32 cellular contexts compared by ENCODE assay signal in genomic region chr16:20263138-20263855, GRCh38.
"Had no signal": no experiment of that assay in that cellular context is flagged by ENCODE, and none has a peak within 500 bp of the region (broad histone marks: within the 10 kb centered on the region; RNA-seq: fewer than 3 reads in every experiment).

No MANE protein-coding gene starts in this region.

- H3K4me3 Mint-ChIP-seq: immature natural killer cell; mesothelial cell of epicardium; naive thymus-derived CD4-positive, alpha-beta T cell; natural killer cell treated with Interleukin-12 subunit alpha and Interleukin-12 subunit beta and Interleukin-15 and Interleukin-18, amount 100 ng/mL, for 72 hours; neural crest cell; stimulated activated naive B cell treated with anti-CD40 and anti-IgM and Interleukin-4, amounts not matched to agents 10 μg/mL and 1 μg/mL and 100 μg/mL, for 72 hours had no signal

- H3K9me3 ChIP-seq: lower lobe of right lung, pancreas, prostate gland, testis, thyroid gland, transverse colon, upper lobe of right lung had no signal

- H3K4me1 Mint-ChIP-seq: immature natural killer cell; mesothelial cell of epicardium; naive thymus-derived CD4-positive, alpha-beta T cell; neural crest cell; stimulated activated naive B cell treated with anti-CD40 and anti-IgM and Interleukin-4, amounts not matched to agents 10 μg/mL and 1 μg/mL and 100 μg/mL, for 72 hours had no signal

- ATAC-seq: left colon; left lung; lower lobe of right lung; naive thymus-derived CD4-positive, alpha-beta T cell; natural killer cell treated with Interleukin-12 subunit alpha and Interleukin-12 subunit beta and Interleukin-15 and Interleukin-18, amount 100 ng/mL, for 72 hours; pancreas; right cardiac atrium; sciatic nerve; stimulated activated naive B cell treated with anti-CD40 and anti-IgM and Interleukin-4, amounts not matched to agents 10 μg/mL and 1 μg/mL and 100 μg/mL, for 72 hours; stimulated activated naive CD8-positive, alpha-beta T cell treated with anti-CD3 and anti-CD28 coated beads, Interleukin-15, Interleukin-2, amounts not matched to agents 100 U/mL and 50 U/mL, for 24 hours; upper lobe of right lung had no signal

- H3K27ac Mint-ChIP-seq: immature natural killer cell; mesothelial cell of epicardium; naive thymus-derived CD4-positive, alpha-beta T cell; natural killer cell treated with Interleukin-12 subunit alpha and Interleukin-12 subunit beta and Interleukin-15 and Interleukin-18, amount 100 ng/mL, for 72 hours; stimulated activated naive B cell treated with anti-CD40 and anti-IgM and Interleukin-4, amounts not matched to agents 10 μg/mL and 1 μg/mL and 100 μg/mL, for 72 hours had no signal

- FAIRE-seq: urothelium cell line had no signal

- H3K27me3 ChIP-seq: pancreas, testis, thyroid gland, transverse colon, upper lobe of right lung had no signal

- H3K36me3 Mint-ChIP-seq: immature natural killer cell; mesothelial cell of epicardium; natural killer cell treated with Interleukin-12 subunit alpha and Interleukin-12 subunit beta and Interleukin-15 and Interleukin-18, amount 100 ng/mL, for 72 hours had no signal

- H3K9me3 Mint-ChIP-seq: immature natural killer cell; natural killer cell treated with Interleukin-12 subunit alpha and Interleukin-12 subunit beta and Interleukin-15 and Interleukin-18, amount 100 ng/mL, for 72 hours had no signal

- H3K27ac ChIP-seq: left lung, lower lobe of right lung, pancreas, prostate gland, skin epidermis, stomach, testis, thyroid gland, transverse colon, upper lobe of right lung had no signal

- H3K4me3 ChIP-seq: left lung, lower lobe of right lung, pancreas, prostate gland, skin epidermis, stomach, testis, thyroid gland, transverse colon, upper lobe of right lung had no signal

- DNase-seq: hippocampal formation; immature natural killer cell; kidney; left colon; left lung; lower lobe of right lung; mammary epithelial cell; mesenchymal stem cell; naive thymus-derived CD4-positive, alpha-beta T cell; nucleus accumbens; pancreas; posterior cingulate gyrus; retina; right cardiac atrium; stimulated activated CD4-positive, alpha-beta T cell treated with anti-CD3 and anti-CD28 coated beads, Interleukin-12 subunit alpha, Interleukin-12 subunit beta, amount 100 ng/mL, for 4 hours; stimulated activated CD4-positive, alpha-beta T cell treated with anti-CD3 and anti-CD28 coated beads, Interleukin-15, amount 100 ng/mL, for 24 hours; stimulated activated CD4-positive, alpha-beta T cell treated with anti-CD3 and anti-CD28 coated beads, Interleukin-2, amount 100 ng/mL, for 24 hours; stimulated activated CD4-positive, alpha-beta T cell treated with anti-CD3 and anti-CD28 coated beads, Interleukin-4, amount 100 ng/mL, for 1 hour; stimulated activated naive B cell treated with anti-CD40 and anti-IgM and Interleukin-4, amounts not matched to agents 10 μg/mL and 1 μg/mL and 100 μg/mL, for 72 hours; stimulated activated naive CD8-positive, alpha-beta T cell treated with anti-CD3 and anti-CD28 coated beads, Interleukin-15, Interleukin-2, amounts not matched to agents 100 U/mL and 50 U/mL, for 24 hours; stomach; testis; thyroid gland; transverse colon; upper lobe of right lung had no signal

- H3K36me3 ChIP-seq: left lung, lower lobe of right lung, pancreas, prostate gland, stomach, thyroid gland, transverse colon, upper lobe of right lung had no signal

- H3K4me1 ChIP-seq: left lung, lower lobe of right lung, pancreas, prostate gland, stomach, testis, thyroid gland, transverse colon, upper lobe of right lung had no signal
